ENCODE assay signal across 18 cellular contexts in genomic region chr11:28009383-28009782, GRCh38.
DNase-seq lines count a peak whose midpoint lies in the region; ATAC-seq, FAIRE-seq and TF ChIP-seq lines count a peak whose summit lies in the region.
"Had no signal": no experiment of that assay in that cellular context is flagged by ENCODE, and none has a peak within 500 bp of the region (broad histone marks: within the 10 kb centered on the region; RNA-seq: fewer than 3 reads in every experiment).

No MANE protein-coding gene starts in this region.

- TF ChIP-seq EP300 in A549 (IDR thresholded peaks at IDR 0.05), result no peak

- intact Hi-C loops in posterior vena cava (cut with DNase I), result no loop called here

- DNase-seq in A549 (ENCODE audit: low read depth in 1 of 2, low spot score in 1 of 2) (peak in 1 of 2 experiments; percentile 29), HCEC 1CT (peak; percentile 76), fibroblast of the conjunctiva (ENCODE audit: low read depth) (peak; percentile 42), HPDE6-E6E7 (ENCODE audit: extremely low spot score) (no peak), posterior vena cava (ENCODE audit: low spot score) (no peak), SKM-1 treated with dmso at 0.1 percent for 144 hours (lab: John Stamatoyannopoulos, UW; ENCODE audit: unreplicated experiment) (no peak)
- DNase-seq: activated CD4-positive, alpha-beta T cell treated with anti-CD3 and anti-CD28 coated beads, Interleukin-2, amount 10 ng/mL, durations not matched to agents 24 days and 14 days; cerebellar nuclear complex; GF-D8; immature natural killer cell; Kasumi-1; posterior cingulate gyrus; stimulated activated CD4-positive, alpha-beta T cell treated with anti-CD3 and anti-CD28 coated beads, Interleukin-1b, Interleukin-23, amount 100 ng/mL, for 48 hours had no signal

- no peak overlapping the region for H3K4me3 ChIP-seq in A549
- H3K4me3 ChIP-seq: BLaER1 treated with 17β-estradiol and CSF1 and Interleukin-3, amounts not matched to agents 10 nM and 100 nM had no signal

- TF ChIP-seq POLR2A in A549 (IDR thresholded peaks at IDR 0.05; ENCODE audit: low read length), result no peak

- peak; percentile 63 for FAIRE-seq in A549 (lab: Jason Lieb, UNC)
- FAIRE-seq: urothelium cell line had no signal

- no peak for TF ChIP-seq RAD21 in A549 (conservative IDR thresholded peaks at IDR 0.05 in 1 of 2, IDR thresholded peaks at IDR 0.05 in 1 of 2)

- CTCF ChIA-PET in A549 (lab: Yijun Ruan, JAX), result no interaction called here

- POLR2A ChIA-PET in A549 (lab: Yijun Ruan, JAX), result no interaction called here

- no peaks in the 10 kb centered on the region for H3K9me3 ChIP-seq in A549
- H3K9me3 ChIP-seq: BLaER1 treated with 17β-estradiol and CSF1 and Interleukin-3, amounts not matched to agents 10 nM and 100 nM had no signal

- peaks cover 18% of the 10 kb centered on the region for H3K4me1 ChIP-seq in A549
- H3K4me1 ChIP-seq: BLaER1 treated with 17β-estradiol and CSF1 and Interleukin-3, amounts not matched to agents 10 nM and 100 nM had no signal

- H3K4me2 ChIP-seq in A549, result peak overlapping the region; percentile 17; the same call in 2 of the 3 replicates
- H3K4me2 ChIP-seq: BLaER1 treated with 17β-estradiol and CSF1 and Interleukin-3, amounts not matched to agents 10 nM and 100 nM had no signal

- H3K27ac ChIP-seq in A549, result peak overlapping the region; percentile 23 to 71; a peak in 5 of 6 replicates
- H3K27ac ChIP-seq: BLaER1 treated with 17β-estradiol and CSF1 and Interleukin-3, amounts not matched to agents 10 nM and 100 nM had no signal

- ATAC-seq in A549, result no peak
- no peak for ATAC-seq in SK-N-SH treated with all-trans-retinoic acid at 6 μM for 48 hours
- ATAC-seq in GM18511 (IDR thresholded peaks at IDR 0.05; ENCODE audit: unreplicated experiment), result no peak
- ATAC-seq: stimulated activated effector memory CD8-positive, alpha-beta T cell treated with anti-CD3 and anti-CD28 coated beads, Interleukin-12 subunit alpha, Interleukin-12 subunit beta, amount 100 ng/mL, for 72 hours had no signal

- no peak for TF ChIP-seq CTCF in A549 (IDR thresholded peaks at IDR 0.05)

TF ChIP-seq in A549, 52 proteins besides CTCF, POLR2A, EP300 and RAD21 (continues in another document):
- peak; percentile 74 to 94; a peak in 3 of 4 replicates for TF ChIP-seq CEBPB (IDR thresholded peaks at IDR 0.05)
- TF ChIP-seq CHD4 (IDR thresholded peaks at IDR 0.05; ENCODE audit: borderline replicate concordance), result no peak
- no peak for TF ChIP-seq ATOH8 (CRISPR knock-in tag; IDR thresholded peaks at IDR 0.05; ENCODE audit: low read depth)
- no peak for TF ChIP-seq PHF8 (IDR thresholded peaks at IDR 0.05; ENCODE audit: borderline replicate concordance, low read depth)
- TF ChIP-seq RNF2 (IDR thresholded peaks at IDR 0.05; ENCODE audit: borderline replicate concordance, low read depth), result no peak
- no peak for TF ChIP-seq E2F6 (IDR thresholded peaks at IDR 0.05; ENCODE audit: borderline replicate concordance, low read depth)
- no peak for TF ChIP-seq FOSB (CRISPR knock-in tag; IDR thresholded peaks at IDR 0.05)
- TF ChIP-seq ESRRA (IDR thresholded peaks at IDR 0.05; ENCODE audit: borderline replicate concordance, low read length), result no peak
- TF ChIP-seq SMC3 (IDR thresholded peaks at IDR 0.05), result no peak
- TF ChIP-seq RCOR1 (IDR thresholded peaks at IDR 0.05; ENCODE audit: low read depth, low read length), result no peak
- TF ChIP-seq RFX5 (IDR thresholded peaks at IDR 0.05), result no peak
- no peak for TF ChIP-seq TP53 (CRISPR knock-in tag; IDR thresholded peaks at IDR 0.05)
- no peak for TF ChIP-seq PBX3 (IDR thresholded peaks at IDR 0.05)
- no peak for TF ChIP-seq FOSL2 (IDR thresholded peaks at IDR 0.05)
- peak; percentile 61 for TF ChIP-seq FOSL2 (CRISPR knock-in tag; IDR thresholded peaks at IDR 0.05)
- TF ChIP-seq GATA3 (IDR thresholded peaks at IDR 0.05; ENCODE audit: borderline replicate concordance), result no peak
- peak; percentile 94 for TF ChIP-seq NFE2L2 (conservative IDR thresholded peaks at IDR 0.05; ENCODE audit: low read length)

TF ChIP-seq in SK-N-SH treated with all-trans-retinoic acid at 6 μM for 48 hours, 23 proteins besides CTCF, POLR2A, EP300 and RAD21:
- TF ChIP-seq CSRNP3 (CRISPR knock-in tag; IDR thresholded peaks at IDR 0.05) (no peak), ISL1 (CRISPR knock-in tag; IDR thresholded peaks at IDR 0.05) (0 out of 2 replicates have a peak, but pooled peaks have one; percentile 24)

Comparison
In these comparisons a context has a peak if more than half of its experiments do, and no peak if none do; other contexts are left out.
1. DNase-seq: peak in HCEC 1CT (single experiment) and fibroblast of the conjunctiva (single experiment); none in HPDE6-E6E7 (single experiment), posterior vena cava (single experiment) and SKM-1 treated with dmso at 0.1 percent for 144 hours (single experiment).